11 cellular contexts compared by ENCODE assay signal in genomic region chr5:157116483-157116954, GRCh38. TPM values are rescaled to one million over a fixed set of nuclear protein-coding genes. Genes with fewer than 3 reads are reported as not detected.
DNase-seq lines count a peak whose midpoint lies in the region; ATAC-seq and TF ChIP-seq lines count a peak whose summit lies in the region.
"Had no signal": no experiment of that assay in that cellular context is flagged by ENCODE, and none has a peak within 500 bp of the region (broad histone marks: within the 10 kb centered on the region; RNA-seq: fewer than 3 reads in every experiment).

No MANE protein-coding gene starts in this region.

- no peak for TF ChIP-seq CTCF in left ventricle myocardium inferior (IDR thresholded peaks at IDR 0.05; ENCODE audit: borderline replicate concordance)

- no peak overlapping the region for H3K4me3 ChIP-seq in left ventricle myocardium inferior

- H3K9me3 ChIP-seq in left ventricle myocardium inferior (replicated peaks): peaks cover 6% of the 10 kb centered on the region

- H3K27me3 ChIP-seq in left ventricle myocardium inferior (ENCODE audit: low read depth): no peaks in the 10 kb centered on the region

- no peak for ATAC-seq in Right ventricle myocardium superior (ENCODE audit: poor library complexity)
- peak; percentile 74 for ATAC-seq in GM21529 (IDR thresholded peaks at IDR 0.05; ENCODE audit: unreplicated experiment)
- peak; percentile 81 for ATAC-seq in HG03442 (IDR thresholded peaks at IDR 0.05; ENCODE audit: unreplicated experiment)
- peak; percentile 84 for ATAC-seq in stimulated activated naive CD8-positive, alpha-beta T cell treated with anti-CD3 and anti-CD28 coated beads, Interleukin-15, Interleukin-2, amounts not matched to agents 100 U/mL and 50 U/mL, for 24 hours

- no peaks in the 10 kb centered on the region for H3K4me1 ChIP-seq in left ventricle myocardium inferior

- DNase-seq in left ventricle myocardium inferior (no peak), Right ventricle myocardium superior (no peak), kidney tubule cell (ENCODE audit: low spot score) (no peak), cerebellar cortex (ENCODE audit: low spot score) (no peak), DMS153 treated with DMSO at 0.1 percent for 48 hours (lab: John Stamatoyannopoulos, UW; ENCODE audit: unreplicated experiment) (no peak)
- DNase-seq in stimulated activated naive CD8-positive, alpha-beta T cell treated with anti-CD3 and anti-CD28 coated beads, Interleukin-15, Interleukin-2, amounts not matched to agents 100 U/mL and 50 U/mL, for 24 hours: peak; percentile 56
- DNase-seq: activated B cell treated with CpG ODN at 0.5 μM for 24 hours, NCI-H1048 had no signal

- intact Hi-C loops in left ventricle myocardium inferior (cut with micrococcal nuclease): no loop called here
- intact Hi-C loops in Right ventricle myocardium superior (cut with DNase I): no loop called here

- peak overlapping the region; percentile 47 for H3K27ac ChIP-seq in left ventricle myocardium inferior (replicated peaks)

- no peaks in the 10 kb centered on the region for H3K36me3 ChIP-seq in left ventricle myocardium inferior

RNA-seq across cellular contexts. Expression of gene HAVCR2, which starts 7.7 kb away (rescaled TPM):
- total RNA-seq in left ventricle myocardium inferior: 3.1 TPM
- total RNA-seq in Right ventricle myocardium superior: 2.6 TPM

RNA-seq across cellular contexts. Expression of gene MED7, which starts 26.1 kb away (rescaled TPM):
- total RNA-seq in left ventricle myocardium inferior (10.3 TPM), Right ventricle myocardium superior (9.5 TPM)

RNA-seq across cellular contexts. Expression of gene GARIN3, which starts 49.5 kb away (rescaled TPM):
- total RNA-seq in left ventricle myocardium inferior (not detected), Right ventricle myocardium superior (not detected)
- total RNA-seq: activated B cell treated with CpG ODN at 0.5 μM for 24 hours, posterior vena cava had no signal

RNA-seq across cellular contexts. Expression of gene HAVCR1, which starts 57.6 kb away (rescaled TPM):
- total RNA-seq in left ventricle myocardium inferior (not detected), Right ventricle myocardium superior (not detected)
- total RNA-seq: activated B cell treated with CpG ODN at 0.5 μM for 24 hours had no signal
